ENCODE assay signal across 9 cellular contexts in the genomic region with DNA sequence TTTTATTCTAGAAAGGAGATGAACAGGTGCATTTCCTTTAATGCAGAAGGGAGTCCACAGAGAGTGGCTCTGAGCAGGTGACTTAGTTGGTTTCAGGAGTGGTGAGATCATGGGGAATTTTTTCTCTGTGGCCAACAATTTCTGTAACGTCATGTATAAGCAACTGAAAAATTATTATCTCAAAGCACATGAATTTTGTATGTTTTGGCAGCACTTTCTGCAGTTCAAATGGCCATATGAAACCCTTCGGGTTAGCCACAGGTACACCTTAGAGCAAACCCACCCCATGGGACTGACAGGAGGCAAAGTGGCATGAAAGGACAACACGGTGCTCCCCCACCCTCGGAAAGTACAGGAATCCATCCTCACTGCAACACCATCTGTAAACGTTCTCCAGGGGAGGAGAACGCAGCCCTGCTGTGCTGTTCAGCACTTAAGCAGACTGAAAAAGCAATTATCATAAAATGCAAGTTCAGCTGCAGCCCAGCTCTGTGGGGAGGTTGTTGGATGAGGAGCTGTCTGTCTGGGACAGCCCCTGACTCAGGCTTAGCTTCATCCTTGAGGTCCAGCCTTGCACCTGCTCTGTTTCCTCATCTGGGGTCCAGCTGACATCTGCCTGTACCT. TPM values are rescaled to one million over a fixed set of nuclear protein-coding genes. Genes with fewer than 3 reads are reported as not detected.
DNase-seq lines count a peak whose midpoint lies in the region; ATAC-seq, FAIRE-seq and TF ChIP-seq lines count a peak whose summit lies in the region.
"Had no signal": no experiment of that assay in that cellular context is flagged by ENCODE, and none has a peak within 500 bp of the region (broad histone marks: within the 10 kb centered on the region; RNA-seq: fewer than 3 reads in every experiment).

No MANE protein-coding gene starts in this region.

- ATAC-seq in HG02588 (IDR thresholded peaks at IDR 0.05; ENCODE audit: unreplicated experiment) (peak; percentile 79), HG03521 (IDR thresholded peaks at IDR 0.05; ENCODE audit: unreplicated experiment) (peak; percentile 57)

- no peaks in the 10 kb centered on the region for H3K4me1 ChIP-seq in mammary epithelial cell (ENCODE audit: insufficient read depth, low read length)

- no peak overlapping the region for H3K27ac ChIP-seq in mammary epithelial cell (ENCODE audit: insufficient read depth, low read depth, low read length)

- H3K4me3 Mint-ChIP-seq in MCF 10A (ENCODE audit: unreplicated experiment): no peak overlapping the region

- BruUV-seq in mammary epithelial cell (replicated peaks; lab: Mats Ljungman, UMichigan) (no TSS peak), MCF 10A (replicated peaks; lab: Mats Ljungman, UMichigan) (no TSS peak)

- no peak overlapping the region for H3K4me3 ChIP-seq in mammary epithelial cell (replicated peaks in 1 of 3; ENCODE audit: insufficient read depth in 1 of 3, low read depth in 2 of 3, low read length in 3 of 3)

- no peaks in the 10 kb centered on the region for H3K79me2 ChIP-seq in mammary epithelial cell (ENCODE audit: insufficient read depth, low read length)

- no peaks in the 10 kb centered on the region for H3K9me3 ChIP-seq in mammary epithelial cell (replicated peaks; ENCODE audit: insufficient read depth, low read length)

- DNase-seq in mammary epithelial cell: peak; percentile 11
- DNase-seq in MCF 10A (ENCODE audit: unreplicated experiment): no peak
- DNase-seq in H4 (ENCODE audit: low spot score): no peak
- no peak for DNase-seq in NCI-H1092 treated with DMSO at 0.1 percent for 48 hours (lab: John Stamatoyannopoulos, UW)
- no peak for DNase-seq in D721Med (ENCODE audit: insufficient read length, low spot score)
- no peak for DNase-seq in stimulated activated CD4-positive, alpha-beta T cell treated with anti-CD3 and anti-CD28 coated beads, Interleukin-2, amount 100 ng/mL, for 24 hours
- DNase-seq: NCI-H510A treated with DMSO at 0.1 percent for 48 hours had no signal

- no peak for TF ChIP-seq CTCF in mammary epithelial cell (conservative IDR thresholded peaks at IDR 0.05 in 1 of 2, IDR thresholded peaks at IDR 0.05 in 1 of 2; ENCODE audit: extremely low read depth in 1 of 2, insufficient read depth in 1 of 2, low read depth in 1 of 2, low read length in 2 of 2)
- no peak for TF ChIP-seq CTCF in MCF 10A (IDR thresholded peaks at IDR 0.05; ENCODE audit: unreplicated experiment)
- no peak for TF ChIP-seq CTCF in D721Med (IDR thresholded peaks at IDR 0.05; ENCODE audit: insufficient read depth, missing control alignments)

- no peak overlapping the region for H3K27ac Mint-ChIP-seq in MCF 10A (ENCODE audit: low read depth, unreplicated experiment)

- no peak overlapping the region for H2AFZ ChIP-seq in mammary epithelial cell (ENCODE audit: low read depth, low read length)

- H3K4me1 Mint-ChIP-seq in MCF 10A (ENCODE audit: insufficient read depth, unreplicated experiment): no peaks in the 10 kb centered on the region

- intact Hi-C loops in mammary epithelial cell (cut with micrococcal nuclease): no loop called here
- intact Hi-C loops in MCF 10A (cut with micrococcal nuclease): no loop called here

- no peak for FAIRE-seq in D721Med (lab: Jason Lieb, UNC)

- WGBS in mammary epithelial cell (ENCODE audit: low coverage, missing lambda C conversion rate): 21% methylated on average over 3 of the region's 6 CpGs

- H3K27me3 Mint-ChIP-seq in MCF 10A (ENCODE audit: insufficient read depth, unreplicated experiment): peaks cover 3% of the 10 kb centered on the region

- no peak overlapping the region for H3K9ac ChIP-seq in mammary epithelial cell (ENCODE audit: insufficient read depth, low read length)

- dilution Hi-C loops in mammary epithelial cell (cut with HindIII; ENCODE audit: low sequenced_read_pairs): no loop called here

- POLR2A ChIA-PET in MCF 10A (lab: Yijun Ruan, JAX): no interaction called here

- H3K4me2 ChIP-seq in mammary epithelial cell (ENCODE audit: insufficient read depth, low read depth, low read length): no peak overlapping the region

- no peaks in the 10 kb centered on the region for H3K9me3 Mint-ChIP-seq in MCF 10A (ENCODE audit: unreplicated experiment)

- no peaks in the 10 kb centered on the region for H3K36me3 ChIP-seq in mammary epithelial cell (ENCODE audit: insufficient read depth, low read length)

- in situ Hi-C loops in mammary epithelial cell (cut with MboI; ENCODE audit: low sequenced_read_pairs in 2 of 2): no loop called here

- no peaks in the 10 kb centered on the region for H3K36me3 Mint-ChIP-seq in MCF 10A (ENCODE audit: insufficient read depth, unreplicated experiment)

- H3K27me3 ChIP-seq in mammary epithelial cell (ENCODE audit: insufficient read depth, low read length): no peaks in the 10 kb centered on the region

- no peaks in the 10 kb centered on the region for H4K20me1 ChIP-seq in mammary epithelial cell (ENCODE audit: insufficient read depth, low read length)

- CTCF ChIA-PET in mammary epithelial cell (lab: Charles Lee; ENCODE audit: low non-redundant PET) (no interaction called here), MCF 10A (lab: Yijun Ruan, JAX) (interaction anchor here (0.6 to 1.2 kb wide), 4 partner anchors 60 to 391 kb away, joined by 3 read pairs; no protein-coding TSS in a partner anchor)

RNA-seq across cellular contexts. Expression of a gene that starts 55.8 kb away (rescaled TPM):
- total RNA-seq in mammary epithelial cell (not detected), MCF 10A (2022) (not detected in 2 replicates)
- polyA plus RNA-seq in mammary epithelial cell: not detected
- polyA minus RNA-seq in mammary epithelial cell: not detected
- total RNA-seq in H4 (2014; rRNA removed; shearing (Covaris generic)): not detected in 2 replicates
